10 cellular contexts compared by ENCODE assay signal in genomic region chr3:168002786-168003368, GRCh38.
DNase-seq lines count a peak whose midpoint lies in the region; ATAC-seq and TF ChIP-seq lines count a peak whose summit lies in the region.
"Had no signal": no experiment of that assay in that cellular context is flagged by ENCODE, and none has a peak within 500 bp of the region (broad histone marks: within the 10 kb centered on the region; RNA-seq: fewer than 3 reads in every experiment).

No MANE protein-coding gene starts in this region.

- H4K20me1 ChIP-seq in SK-N-SH (ENCODE audit: insufficient read depth) = no peaks in the 10 kb centered on the region

- intact Hi-C loops in colonic mucosa (cut with DNase I) = no loop called here

- TF ChIP-seq EP300 in SK-N-SH (IDR thresholded peaks at IDR 0.05; ENCODE audit: borderline replicate concordance in 1 of 2, low read depth in 1 of 2, low read length in 1 of 2) = no peak

- H3K4me3 ChIP-seq in SK-N-SH (ENCODE audit: low read depth in 2 of 2, low read length in 1 of 2) = no peak overlapping the region
- H3K4me3 ChIP-seq in colonic mucosa = no peak overlapping the region
- H3K4me3 ChIP-seq: prostate gland had no signal

- 0% methylated on average over 1 of the region's 1 CpG for WGBS in SK-N-SH (ENCODE audit: low lambda C conversion rate)

- ATAC-seq in SK-N-SH treated with all-trans-retinoic acid at 6 μM for 48 hours = no peak
- peak; percentile 19 for ATAC-seq in stimulated activated naive CD8-positive, alpha-beta T cell treated with anti-CD3 and anti-CD28 coated beads, Interleukin-15, Interleukin-2, amounts not matched to agents 100 U/mL and 50 U/mL, for 24 hours

- no peak overlapping the region for H3K4me2 ChIP-seq in SK-N-SH

- POLR2A ChIA-PET in SK-N-SH (lab: Yijun Ruan, JAX) = no interaction called here

- TF ChIP-seq CTCF in SK-N-SH (IDR thresholded peaks at IDR 0.05) (no peak), colonic mucosa (IDR thresholded peaks at IDR 0.05) (no peak), GM13977 (IDR thresholded peaks at IDR 0.05; ENCODE audit: extremely low read depth, insufficient read depth, missing control alignments) (no peak)

- CTCF ChIA-PET in SK-N-SH (lab: Yijun Ruan, JAX) = interaction anchor here (0.7 to 1.8 kb wide), 2 partner anchors 38 to 44 kb away, joined by 4 to 7 read pairs; no protein-coding TSS in a partner anchor

- H3K9ac ChIP-seq in SK-N-SH = no peak overlapping the region
- H3K9ac ChIP-seq in colonic mucosa (ENCODE audit: low read depth in 2 of 2, low read length in 2 of 2) = no peak overlapping the region

- TF ChIP-seq RAD21 in SK-N-SH (IDR thresholded peaks at IDR 0.05; ENCODE audit: low read length) = no peak

- 0 out of 2 replicates have a peak, but pooled peaks cover 2% of the 10 kb centered on the region for H3K9me3 ChIP-seq in SK-N-SH
- no peaks in the 10 kb centered on the region for H3K9me3 ChIP-seq in colonic mucosa
- H3K9me3 ChIP-seq: prostate gland had no signal

- H3F3A ChIP-seq in SK-N-SH (replicated peaks; ENCODE audit: insufficient read depth) = no peaks in the 10 kb centered on the region

- DNase-seq in SK-N-SH = no peak
- peak; percentile 93 for DNase-seq in NCI-H69 (lab: John Stamatoyannopoulos, UW)
- peak; percentile 70 for DNase-seq in colonic mucosa
- no peak for DNase-seq in stimulated activated naive CD8-positive, alpha-beta T cell treated with anti-CD3 and anti-CD28 coated beads, Interleukin-15, Interleukin-2, amounts not matched to agents 100 U/mL and 50 U/mL, for 24 hours
- no peak for DNase-seq in NOMO-1 treated with dmso at 0.1 percent for 144 hours (lab: John Stamatoyannopoulos, UW; ENCODE audit: unreplicated experiment)
- no peak for DNase-seq in GM13977 (ENCODE audit: low spot score)
- no peak for DNase-seq in central memory CD4-positive, alpha-beta T cell
- DNase-seq: activated CD4-positive, alpha-beta T cell treated with anti-CD3 and anti-CD28 coated beads, Interleukin-2, amount 50 U/mL, for 1 hour had no signal

- in situ Hi-C loops in GM13977 (cut with MboI; ENCODE audit: low pct_unique_long_range_greater_than_20kb, low sequenced_read_pairs, unreplicated experiment) = no loop called here

- H3K27ac ChIP-seq in SK-N-SH (ENCODE audit: low read depth in 2 of 2, low read length in 1 of 2) = no peak overlapping the region
- H3K27ac ChIP-seq in colonic mucosa = peak overlapping the region; percentile 32
- H3K27ac ChIP-seq: prostate gland had no signal

- no peaks in the 10 kb centered on the region for H3K79me2 ChIP-seq in SK-N-SH (ENCODE audit: insufficient read depth)

- no peaks in the 10 kb centered on the region for H3K4me1 ChIP-seq in SK-N-SH (ENCODE audit: control insufficient read depth in 1 of 2, insufficient read depth in 2 of 2, low read depth in 1 of 2, low read length in 1 of 2)
- no peaks in the 10 kb centered on the region for H3K4me1 ChIP-seq in colonic mucosa
- H3K4me1 ChIP-seq: prostate gland had no signal

- H2AFZ ChIP-seq in SK-N-SH (ENCODE audit: low read depth) = no peak overlapping the region

- H3K9me2 ChIP-seq in SK-N-SH = no peaks in the 10 kb centered on the region

- H3K27me3 ChIP-seq in SK-N-SH (ENCODE audit: insufficient read depth) (no peaks in the 10 kb centered on the region; the same call in 1 of the 2 replicates), colonic mucosa (no peaks in the 10 kb centered on the region)

- H3K36me3 ChIP-seq in SK-N-SH (replicated peaks in 1 of 2; ENCODE audit: control insufficient read depth in 1 of 2, insufficient read depth in 2 of 2, low read length in 1 of 2) (no peaks in the 10 kb centered on the region), colonic mucosa (no peaks in the 10 kb centered on the region)
- H3K36me3 ChIP-seq: prostate gland had no signal

TF ChIP-seq in SK-N-SH, 30 proteins besides CTCF, POLR2A, EP300 and RAD21:
- TF ChIP-seq FOSL2 (IDR thresholded peaks at IDR 0.05; ENCODE audit: borderline replicate concordance, low read depth) (peak; percentile 29; the same call in 1 of the 2 replicates), TEAD4 (IDR thresholded peaks at IDR 0.05; ENCODE audit: borderline replicate concordance, insufficient read depth) (no peak), TCF12 (IDR thresholded peaks at IDR 0.05) (0 out of 2 replicates have a peak, but pooled peaks have one; percentile 8), PBX3 (IDR thresholded peaks at IDR 0.05) (no peak), RXRA (IDR thresholded peaks at IDR 0.05; ENCODE audit: borderline replicate concordance, low read depth) (no peak), NFIC (IDR thresholded peaks at IDR 0.05; ENCODE audit: borderline replicate concordance) (peak; percentile 20; the same call in 1 of the 2 replicates), JUND (IDR thresholded peaks at IDR 0.05) (no peak), GATA2 (CRISPR knock-in tag; IDR thresholded peaks at IDR 0.05) (no peak), FOXJ3 (CRISPR knock-in tag; IDR thresholded peaks at IDR 0.05) (no peak), GABPA (IDR thresholded peaks at IDR 0.05; ENCODE audit: low read depth) (no peak), CHD2 (IDR thresholded peaks at IDR 0.05; ENCODE audit: low read length, partially characterized antibody) (no peak)

TF ChIP-seq in SK-N-SH treated with all-trans-retinoic acid at 6 μM for 48 hours, 23 proteins besides CTCF, POLR2A, EP300 and RAD21:
- TF ChIP-seq ZFP3 (CRISPR knock-in tag; IDR thresholded peaks at IDR 0.05) (no peak), ZC3H10 (CRISPR knock-in tag; IDR thresholded peaks at IDR 0.05) (no peak)
TF ChIP-seq in SK-N-SH treated with all-trans-retinoic acid at 6 μM for 48 hours: peak in this region for 0.

Comparison
In these comparisons a context has a peak if more than half of its experiments do, and no peak if none do; other contexts are left out.
1. DNase-seq: peak in NCI-H69 (single experiment) and colonic mucosa (single experiment); none in SK-N-SH (single experiment), stimulated activated naive CD8-positive, alpha-beta T cell treated with anti-CD3 and anti-CD28 coated beads, Interleukin-15, Interleukin-2, amounts not matched to agents 100 U/mL and 50 U/mL, for 24 hours (single experiment), NOMO-1 treated with dmso at 0.1 percent for 144 hours (single experiment), GM13977 (single experiment) and central memory CD4-positive, alpha-beta T cell (single experiment).